ENCODE assay signal across 1 cellular context in the genomic region with DNA sequence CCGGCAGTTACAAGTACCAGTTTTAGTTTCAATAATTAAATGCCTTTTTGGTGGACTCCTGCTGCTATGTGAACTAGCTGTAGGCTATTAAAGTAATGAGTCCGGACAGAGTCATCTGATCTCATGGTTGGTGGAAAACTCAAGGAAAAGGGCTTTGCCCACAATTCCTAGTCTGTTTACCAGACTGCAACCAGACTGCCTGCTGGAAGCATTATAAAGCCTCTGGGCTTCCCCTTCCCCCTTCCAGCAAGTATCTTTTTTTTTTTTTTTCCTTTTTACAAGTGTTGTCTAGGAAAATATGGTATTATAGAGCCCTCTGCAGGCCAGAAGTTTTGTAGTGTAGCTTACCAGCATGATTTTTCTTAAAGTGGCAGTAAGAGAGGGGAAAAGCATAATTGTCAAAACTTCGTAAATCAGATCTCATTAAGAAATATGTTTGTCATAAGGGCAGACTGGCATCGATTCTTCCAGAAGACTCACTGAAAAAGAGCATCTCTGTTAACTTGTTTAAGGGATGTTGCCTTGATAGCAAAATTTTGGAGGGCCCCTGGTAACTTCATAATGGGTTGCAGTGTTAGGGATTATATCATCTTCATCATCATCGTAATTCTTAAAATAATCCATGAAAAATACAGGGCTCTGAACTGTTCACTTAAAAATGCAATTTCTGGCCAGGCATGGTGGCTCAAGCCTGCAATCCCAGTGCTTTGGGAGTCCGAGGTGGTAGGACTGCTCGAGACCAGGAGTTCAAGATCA.
TF ChIP-seq lines count a peak whose summit lies in the region.

No MANE protein-coding gene starts in this region.

TF ChIP-seq in HEK293, 187 proteins besides CTCF, POLR2A, EP300 and RAD21 (continued from another document and continues in another):
- TF ChIP-seq ZNF37A (tag by site-specific recombination; IDR thresholded peaks at IDR 0.05) = no peak
- TF ChIP-seq BCL11A (tag by site-specific recombination; IDR thresholded peaks at IDR 0.05; ENCODE audit: low read depth) = 0 out of 2 replicates have a peak, but pooled peaks have one; percentile 53
- TF ChIP-seq, protein P1, sequence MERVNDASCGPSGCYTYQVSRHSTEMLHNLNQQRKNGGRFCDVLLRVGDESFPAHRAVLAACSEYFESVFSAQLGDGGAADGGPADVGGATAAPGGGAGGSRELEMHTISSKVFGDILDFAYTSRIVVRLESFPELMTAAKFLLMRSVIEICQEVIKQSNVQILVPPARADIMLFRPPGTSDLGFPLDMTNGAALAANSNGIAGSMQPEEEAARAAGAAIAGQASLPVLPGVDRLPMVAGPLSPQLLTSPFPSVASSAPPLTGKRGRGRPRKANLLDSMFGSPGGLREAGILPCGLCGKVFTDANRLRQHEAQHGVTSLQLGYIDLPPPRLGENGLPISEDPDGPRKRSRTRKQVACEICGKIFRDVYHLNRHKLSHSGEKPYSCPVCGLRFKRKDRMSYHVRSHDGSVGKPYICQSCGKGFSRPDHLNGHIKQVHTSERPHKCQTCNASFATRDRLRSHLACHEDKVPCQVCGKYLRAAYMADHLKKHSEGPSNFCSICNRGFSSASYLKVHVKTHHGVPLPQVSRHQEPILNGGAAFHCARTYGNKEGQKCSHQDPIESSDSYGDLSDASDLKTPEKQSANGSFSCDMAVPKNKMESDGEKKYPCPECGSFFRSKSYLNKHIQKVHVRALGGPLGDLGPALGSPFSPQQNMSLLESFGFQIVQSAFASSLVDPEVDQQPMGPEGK (tag by site-specific recombination; IDR thresholded peaks at IDR 0.05) = peak; percentile 42; the same call in 1 of the 2 replicates
- TF ChIP-seq ZNF791 (tag by site-specific recombination; IDR thresholded peaks at IDR 0.05) = no peak
- no peak for TF ChIP-seq GLI4 (tag by site-specific recombination; IDR thresholded peaks at IDR 0.05)
- no peak for TF ChIP-seq ZNF623 (tag by site-specific recombination; IDR thresholded peaks at IDR 0.05)
- no peak for TF ChIP-seq OVOL3 (tag by site-specific recombination; IDR thresholded peaks at IDR 0.05)
- TF ChIP-seq ZBTB21 (tag by site-specific recombination; IDR thresholded peaks at IDR 0.05) = no peak
- no peak for TF ChIP-seq ZNF549 (tag by site-specific recombination; IDR thresholded peaks at IDR 0.05)
- no peak for TF ChIP-seq ZNF155 (tag by site-specific recombination; IDR thresholded peaks at IDR 0.05)
- no peak for TF ChIP-seq ZNF747 (tag by site-specific recombination; IDR thresholded peaks at IDR 0.05)
- no peak for TF ChIP-seq ZNF610 (tag by site-specific recombination; IDR thresholded peaks at IDR 0.05; ENCODE audit: borderline replicate concordance)
- no peak for TF ChIP-seq ZFP41 (tag by site-specific recombination; IDR thresholded peaks at IDR 0.05; ENCODE audit: borderline replicate concordance)
- no peak for TF ChIP-seq SETDB1 (IDR thresholded peaks at IDR 0.05; ENCODE audit: insufficient read length, low read length)
- TF ChIP-seq TSHZ1 (tag by site-specific recombination; IDR thresholded peaks at IDR 0.05; ENCODE audit: borderline replicate concordance) = no peak
- no peak for TF ChIP-seq ZNF221 (tag by site-specific recombination; IDR thresholded peaks at IDR 0.05; ENCODE audit: borderline replicate concordance)
- TF ChIP-seq ZNF114 (tag by site-specific recombination; IDR thresholded peaks at IDR 0.05) = no peak
- peak; percentile 81 for TF ChIP-seq ZXDB (tag by site-specific recombination; IDR thresholded peaks at IDR 0.05)
- no peak for TF ChIP-seq ZNF621 (tag by site-specific recombination; IDR thresholded peaks at IDR 0.05)
- no peak for TF ChIP-seq ZNF354C (tag by site-specific recombination; IDR thresholded peaks at IDR 0.05; ENCODE audit: borderline replicate concordance, low read depth)
- TF ChIP-seq ZNF433 (tag by site-specific recombination; IDR thresholded peaks at IDR 0.05; ENCODE audit: low read depth) = no peak
- TF ChIP-seq ZNF18 (tag by site-specific recombination; IDR thresholded peaks at IDR 0.05) = no peak
- TF ChIP-seq ZNF266 (tag by site-specific recombination; IDR thresholded peaks at IDR 0.05; ENCODE audit: low read depth) = no peak
- TF ChIP-seq ZNF174 (tag by site-specific recombination; IDR thresholded peaks at IDR 0.05) = no peak
- TF ChIP-seq ZNF394 (tag by site-specific recombination; IDR thresholded peaks at IDR 0.05; ENCODE audit: borderline replicate concordance) = no peak
- TF ChIP-seq ZNF626 (tag by site-specific recombination; IDR thresholded peaks at IDR 0.05) = no peak
- no peak for TF ChIP-seq ZNF707 (tag by site-specific recombination; IDR thresholded peaks at IDR 0.05)
- no peak for TF ChIP-seq ZNF19 (tag by site-specific recombination; IDR thresholded peaks at IDR 0.05; ENCODE audit: low read depth)
- no peak for TF ChIP-seq ZNF404 (tag by site-specific recombination; IDR thresholded peaks at IDR 0.05)
- TF ChIP-seq ZIC2 (tag by site-specific recombination; IDR thresholded peaks at IDR 0.05) = peak; percentile 34; the same call in 1 of the 2 replicates
- no peak for TF ChIP-seq ZNF248 (tag by site-specific recombination; IDR thresholded peaks at IDR 0.05)
- peak; percentile 69; the same call in 1 of the 2 replicates for TF ChIP-seq ZNF558 (tag by site-specific recombination; IDR thresholded peaks at IDR 0.05)
- no peak for TF ChIP-seq ZNF514 (tag by site-specific recombination; IDR thresholded peaks at IDR 0.05)
- 0 out of 2 replicates have a peak, but pooled peaks have one; percentile 5 for TF ChIP-seq ZNF664 (tag by site-specific recombination; IDR thresholded peaks at IDR 0.05)
- no peak for TF ChIP-seq ZNF223 (tag by site-specific recombination; IDR thresholded peaks at IDR 0.05)
- no peak for TF ChIP-seq ZNF311 (tag by site-specific recombination; IDR thresholded peaks at IDR 0.05; ENCODE audit: borderline replicate concordance)
- TF ChIP-seq ZNF169 (tag by site-specific recombination; IDR thresholded peaks at IDR 0.05) = no peak
- TF ChIP-seq ZNF777 (tag by site-specific recombination; IDR thresholded peaks at IDR 0.05; ENCODE audit: borderline replicate concordance) = no peak
- TF ChIP-seq ZNF596 (tag by site-specific recombination; IDR thresholded peaks at IDR 0.05) = no peak
- TF ChIP-seq ZNF148 (tag by site-specific recombination; IDR thresholded peaks at IDR 0.05; ENCODE audit: borderline replicate concordance) = no peak
- no peak for TF ChIP-seq KLF17 (tag by site-specific recombination; IDR thresholded peaks at IDR 0.05)
- no peak for TF ChIP-seq ZNF239 (tag by site-specific recombination; IDR thresholded peaks at IDR 0.05)
- TF ChIP-seq ZNF555 (tag by site-specific recombination; conservative IDR thresholded peaks at IDR 0.05) = no peak
- TF ChIP-seq ZNF132 (tag by site-specific recombination; IDR thresholded peaks at IDR 0.05; ENCODE audit: borderline replicate concordance) = no peak
- no peak for TF ChIP-seq BCL11B (tag by site-specific recombination; IDR thresholded peaks at IDR 0.05; ENCODE audit: low read depth)
- TF ChIP-seq, protein P2, sequence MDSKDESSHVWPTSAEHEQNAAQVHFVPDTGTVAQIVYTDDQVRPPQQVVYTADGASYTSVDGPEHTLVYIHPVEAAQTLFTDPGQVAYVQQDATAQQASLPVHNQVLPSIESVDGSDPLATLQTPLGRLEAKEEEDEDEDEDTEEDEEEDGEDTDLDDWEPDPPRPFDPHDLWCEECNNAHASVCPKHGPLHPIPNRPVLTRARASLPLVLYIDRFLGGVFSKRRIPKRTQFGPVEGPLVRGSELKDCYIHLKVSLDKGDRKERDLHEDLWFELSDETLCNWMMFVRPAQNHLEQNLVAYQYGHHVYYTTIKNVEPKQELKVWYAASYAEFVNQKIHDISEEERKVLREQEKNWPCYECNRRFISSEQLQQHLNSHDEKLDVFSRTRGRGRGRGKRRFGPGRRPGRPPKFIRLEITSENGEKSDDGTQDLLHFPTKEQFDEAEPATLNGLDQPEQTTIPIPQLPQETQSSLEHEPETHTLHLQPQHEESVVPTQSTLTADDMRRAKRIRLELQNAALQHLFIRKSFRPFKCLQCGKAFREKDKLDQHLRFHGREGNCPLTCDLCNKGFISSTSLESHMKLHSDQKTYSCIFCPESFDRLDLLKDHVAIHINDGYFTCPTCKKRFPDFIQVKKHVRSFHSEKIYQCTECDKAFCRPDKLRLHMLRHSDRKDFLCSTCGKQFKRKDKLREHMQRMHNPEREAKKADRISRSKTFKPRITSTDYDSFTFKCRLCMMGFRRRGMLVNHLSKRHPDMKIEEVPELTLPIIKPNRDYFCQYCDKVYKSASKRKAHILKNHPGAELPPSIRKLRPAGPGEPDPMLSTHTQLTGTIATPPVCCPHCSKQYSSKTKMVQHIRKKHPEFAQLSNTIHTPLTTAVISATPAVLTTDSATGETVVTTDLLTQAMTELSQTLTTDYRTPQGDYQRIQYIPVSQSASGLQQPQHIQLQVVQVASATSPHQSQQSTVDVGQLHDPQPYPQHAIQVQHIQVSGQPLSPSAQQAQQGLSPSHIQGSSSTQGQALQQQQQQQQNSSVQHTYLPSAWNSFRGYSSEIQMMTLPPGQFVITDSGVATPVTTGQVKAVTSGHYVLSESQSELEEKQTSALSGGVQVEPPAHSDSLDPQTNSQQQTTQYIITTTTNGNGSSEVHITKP (tag by site-specific recombination; IDR thresholded peaks at IDR 0.05) = no peak
- peak; percentile 83 for TF ChIP-seq ZNF362 (tag by site-specific recombination; IDR thresholded peaks at IDR 0.05)
- TF ChIP-seq MEIS1 (CRISPR knock-in tag; IDR thresholded peaks at IDR 0.05; ENCODE audit: borderline replicate concordance) = no peak
- no peak for TF ChIP-seq PRDM1 (tag by site-specific recombination; IDR thresholded peaks at IDR 0.05)
- peak; percentile 85; the same call in 1 of the 2 replicates for TF ChIP-seq ZNF660 (tag by site-specific recombination; IDR thresholded peaks at IDR 0.05)
- TF ChIP-seq ZNF629 (tag by site-specific recombination; IDR thresholded peaks at IDR 0.05) = peak; percentile 62; the same call in 1 of the 2 replicates
